1 cellular context compared by ENCODE assay signal in genomic region chr6:26156105-26156849, GRCh38.
TF ChIP-seq lines count a peak whose summit lies in the region.

No MANE protein-coding gene starts in this region.

TF ChIP-seq in HepG2, 621 proteins besides CTCF, POLR2A, EP300 and RAD21 (continued from another document):
- TF ChIP-seq HNF1A (IDR thresholded peaks at IDR 0.05; ENCODE audit: low read depth): no peak
- TF ChIP-seq HNF1A (CRISPR knock-in tag; IDR thresholded peaks at IDR 0.05; ENCODE audit: borderline replicate concordance): peak; percentile 85
- peak; percentile 93; the same call in 1 of the 2 replicates for TF ChIP-seq ZNF235 (CRISPR knock-in tag; IDR thresholded peaks at IDR 0.05; ENCODE audit: borderline replicate concordance)
- peak; percentile 97; the same call in 1 of the 2 replicates for TF ChIP-seq ZNF737 (CRISPR knock-in tag; IDR thresholded peaks at IDR 0.05; ENCODE audit: borderline replicate concordance)
- TF ChIP-seq GABPB1 (CRISPR knock-in tag; IDR thresholded peaks at IDR 0.05): peak; percentile 90
- TF ChIP-seq ZNF780A (CRISPR knock-in tag; IDR thresholded peaks at IDR 0.05): peak; percentile 89
- TF ChIP-seq ZBTB49 (CRISPR knock-in tag; IDR thresholded peaks at IDR 0.05; ENCODE audit: borderline replicate concordance): peak; percentile 89; the same call in 1 of the 2 replicates
- peak; percentile 90 for TF ChIP-seq ZNF407 (CRISPR knock-in tag; IDR thresholded peaks at IDR 0.05; ENCODE audit: not compliant biosample characterization)
- no peak for TF ChIP-seq LCORL (IDR thresholded peaks at IDR 0.05)
- peak; percentile 47; the same call in 1 of the 2 replicates for TF ChIP-seq LCORL (CRISPR knock-in tag; IDR thresholded peaks at IDR 0.05)
- peak; percentile 97 for TF ChIP-seq KDM2A (CRISPR knock-in tag; IDR thresholded peaks at IDR 0.05; ENCODE audit: borderline replicate concordance, low read depth)
- TF ChIP-seq ZNF430 (CRISPR knock-in tag; IDR thresholded peaks at IDR 0.05): peak; percentile 97
- TF ChIP-seq NFE2 (CRISPR knock-in tag; IDR thresholded peaks at IDR 0.05): 0 out of 2 replicates have a peak, but pooled peaks have one; percentile 6
- peak; percentile 89 for TF ChIP-seq ZNF329 (CRISPR knock-in tag; IDR thresholded peaks at IDR 0.05; ENCODE audit: low read depth)
- TF ChIP-seq SMAD9 (CRISPR knock-in tag; IDR thresholded peaks at IDR 0.05): peak; percentile 85; the same call in 1 of the 2 replicates
- no peak for TF ChIP-seq ETS1 (CRISPR knock-in tag; IDR thresholded peaks at IDR 0.05)
- TF ChIP-seq NFE2L2 (IDR thresholded peaks at IDR 0.05; ENCODE audit: low read length): no peak
- TF ChIP-seq ZNF382 (CRISPR knock-in tag; IDR thresholded peaks at IDR 0.05; ENCODE audit: borderline replicate concordance): no peak
- TF ChIP-seq DPF2 (CRISPR knock-in tag; IDR thresholded peaks at IDR 0.05; ENCODE audit: borderline replicate concordance, low read depth): no peak
- TF ChIP-seq TEAD2 (CRISPR knock-in tag; IDR thresholded peaks at IDR 0.05): peak; percentile 95
- peak; percentile 78 for TF ChIP-seq NCOA2 (CRISPR knock-in tag; IDR thresholded peaks at IDR 0.05)
- peak; percentile 90 for TF ChIP-seq ZNF672 (CRISPR knock-in tag; IDR thresholded peaks at IDR 0.05)
- no peak for TF ChIP-seq ZNF101 (CRISPR knock-in tag; IDR thresholded peaks at IDR 0.05; ENCODE audit: borderline replicate concordance, low read depth)
- TF ChIP-seq SRSF4 (IDR thresholded peaks at IDR 0.05; ENCODE audit: low read depth, low read length, poor library complexity, severe bottlenecking): peak; percentile 95
- TF ChIP-seq NKX3-1 (CRISPR knock-in tag; IDR thresholded peaks at IDR 0.05): peak; percentile 76; the same call in 1 of the 2 replicates
- TF ChIP-seq ZNF574 (CRISPR knock-in tag; IDR thresholded peaks at IDR 0.05): peak; percentile 91
- TF ChIP-seq, protein P1, sequence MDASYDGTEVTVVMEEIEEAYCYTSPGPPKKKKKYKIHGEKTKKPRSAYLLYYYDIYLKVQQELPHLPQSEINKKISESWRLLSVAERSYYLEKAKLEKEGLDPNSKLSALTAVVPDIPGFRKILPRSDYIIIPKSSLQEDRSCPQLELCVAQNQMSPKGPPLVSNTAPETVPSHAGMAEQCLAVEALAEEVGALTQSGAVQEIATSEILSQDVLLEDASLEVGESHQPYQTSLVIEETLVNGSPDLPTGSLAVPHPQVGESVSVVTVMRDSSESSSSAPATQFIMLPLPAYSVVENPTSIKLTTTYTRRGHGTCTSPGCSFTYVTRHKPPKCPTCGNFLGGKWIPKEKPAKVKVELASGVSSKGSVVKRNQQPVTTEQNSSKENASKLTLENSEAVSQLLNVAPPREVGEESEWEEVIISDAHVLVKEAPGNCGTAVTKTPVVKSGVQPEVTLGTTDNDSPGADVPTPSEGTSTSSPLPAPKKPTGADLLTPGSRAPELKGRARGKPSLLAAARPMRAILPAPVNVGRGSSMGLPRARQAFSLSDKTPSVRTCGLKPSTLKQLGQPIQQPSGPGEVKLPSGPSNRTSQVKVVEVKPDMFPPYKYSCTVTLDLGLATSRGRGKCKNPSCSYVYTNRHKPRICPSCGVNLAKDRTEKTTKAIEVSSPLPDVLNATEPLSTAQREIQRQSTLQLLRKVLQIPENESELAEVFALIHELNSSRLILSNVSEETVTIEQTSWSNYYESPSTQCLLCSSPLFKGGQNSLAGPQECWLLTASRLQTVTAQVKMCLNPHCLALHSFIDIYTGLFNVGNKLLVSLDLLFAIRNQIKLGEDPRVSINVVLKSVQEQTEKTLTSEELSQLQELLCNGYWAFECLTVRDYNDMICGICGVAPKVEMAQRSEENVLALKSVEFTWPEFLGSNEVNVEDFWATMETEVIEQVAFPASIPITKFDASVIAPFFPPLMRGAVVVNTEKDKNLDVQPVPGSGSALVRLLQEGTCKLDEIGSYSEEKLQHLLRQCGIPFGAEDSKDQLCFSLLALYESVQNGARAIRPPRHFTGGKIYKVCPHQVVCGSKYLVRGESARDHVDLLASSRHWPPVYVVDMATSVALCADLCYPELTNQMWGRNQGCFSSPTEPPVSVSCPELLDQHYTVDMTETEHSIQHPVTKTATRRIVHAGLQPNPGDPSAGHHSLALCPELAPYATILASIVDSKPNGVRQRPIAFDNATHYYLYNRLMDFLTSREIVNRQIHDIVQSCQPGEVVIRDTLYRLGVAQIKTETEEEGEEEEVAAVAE (CRISPR knock-in tag; IDR thresholded peaks at IDR 0.05; ENCODE audit: borderline replicate concordance): peak; percentile 81
